ENCODE assay signal across 16 cellular contexts in the genomic region with DNA sequence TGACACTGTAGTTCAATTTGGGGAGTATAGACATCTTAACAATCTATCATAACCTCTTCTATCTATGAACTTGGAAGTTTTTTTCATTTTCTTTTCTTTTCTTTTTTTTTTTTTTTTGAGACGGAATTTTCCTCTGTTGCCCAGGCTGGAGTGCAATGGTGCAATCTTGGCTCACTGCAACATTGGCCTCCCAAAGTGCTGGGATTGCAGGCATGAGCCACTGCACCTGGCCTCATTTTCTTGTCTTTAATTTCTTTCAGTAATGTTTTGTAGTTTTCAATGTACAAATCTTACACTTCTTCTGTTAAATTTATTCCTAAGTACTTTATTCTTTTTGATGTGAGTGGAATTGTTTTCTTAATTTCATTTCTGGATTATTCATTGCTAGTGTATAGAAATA. TPM values are rescaled to one million over a fixed set of nuclear protein-coding genes. Genes with fewer than 3 reads are reported as not detected.
"Had no signal": no experiment of that assay in that cellular context is flagged by ENCODE, and none has a peak within 500 bp of the region (broad histone marks: within the 10 kb centered on the region; RNA-seq: fewer than 3 reads in every experiment).

No MANE protein-coding gene starts in this region.

- H3K36me3 Mint-ChIP-seq: activated naive CD8-positive, alpha-beta T cell treated with anti-CD3 and anti-CD28 coated beads for 36 hours; natural killer cell treated with Interleukin-12 subunit alpha and Interleukin-12 subunit beta and Interleukin-15 and Interleukin-18, amount 100 ng/mL, for 72 hours; stimulated activated naive B cell treated with anti-CD40 and anti-IgM and Interleukin-4, amounts not matched to agents 10 μg/mL and 1 μg/mL and 100 μg/mL, for 72 hours had no signal

- ATAC-seq: activated T-cell treated with anti-CD3 and anti-CD28 coated beads, Interleukin-2, amount 50 U/mL, for 72 hours; natural killer cell treated with Interleukin-12 subunit alpha and Interleukin-12 subunit beta and Interleukin-15 and Interleukin-18, amount 100 ng/mL, for 72 hours; stimulated activated naive B cell treated with anti-CD40 and anti-IgM and Interleukin-4, amounts not matched to agents 10 μg/mL and 1 μg/mL and 100 μg/mL, for 72 hours had no signal

- H3K9me3 ChIP-seq: transverse colon had no signal

- H3K4me3 Mint-ChIP-seq: activated CD4-positive, alpha-beta T cell treated with anti-CD3 and anti-CD28 coated beads, Interleukin-2, amount 10 ng/mL, durations not matched to agents 7 days and 5 days; activated naive CD8-positive, alpha-beta T cell treated with anti-CD3 and anti-CD28 coated beads for 36 hours; activated T-cell treated with anti-CD3 and anti-CD28 coated beads, Interleukin-2, amount 50 U/mL, for 72 hours; endodermal cell; natural killer cell treated with Interleukin-12 subunit alpha and Interleukin-12 subunit beta and Interleukin-15 and Interleukin-18, amount 100 ng/mL, for 72 hours; stimulated activated naive B cell treated with anti-CD40 and anti-IgM and Interleukin-4, amounts not matched to agents 10 μg/mL and 1 μg/mL and 100 μg/mL, for 72 hours had no signal

- H3K27me3 ChIP-seq: dorsolateral prefrontal cortex, transverse colon had no signal

- H3K27ac Mint-ChIP-seq: activated CD4-positive, alpha-beta T cell treated with anti-CD3 and anti-CD28 coated beads, Interleukin-2, amount 10 ng/mL, durations not matched to agents 7 days and 5 days; activated naive CD8-positive, alpha-beta T cell treated with anti-CD3 and anti-CD28 coated beads for 36 hours; activated T-cell treated with anti-CD3 and anti-CD28 coated beads, Interleukin-2, amount 50 U/mL, for 72 hours; endodermal cell; natural killer cell treated with Interleukin-12 subunit alpha and Interleukin-12 subunit beta and Interleukin-15 and Interleukin-18, amount 100 ng/mL, for 72 hours; stimulated activated naive B cell treated with anti-CD40 and anti-IgM and Interleukin-4, amounts not matched to agents 10 μg/mL and 1 μg/mL and 100 μg/mL, for 72 hours had no signal

- H3K27me3 Mint-ChIP-seq: stimulated activated naive B cell treated with anti-CD40 and anti-IgM and Interleukin-4, amounts not matched to agents 10 μg/mL and 1 μg/mL and 100 μg/mL, for 72 hours had no signal

- H3K36me3 ChIP-seq: transverse colon had no signal

- H3K4me3 ChIP-seq: dorsolateral prefrontal cortex, transverse colon had no signal

- H3K9me3 Mint-ChIP-seq: activated CD4-positive, alpha-beta T cell treated with anti-CD3 and anti-CD28 coated beads, Interleukin-2, amount 10 ng/mL, durations not matched to agents 7 days and 5 days; activated T-cell treated with anti-CD3 and anti-CD28 coated beads, Interleukin-2, amount 50 U/mL, for 72 hours; natural killer cell treated with Interleukin-12 subunit alpha and Interleukin-12 subunit beta and Interleukin-15 and Interleukin-18, amount 100 ng/mL, for 72 hours had no signal

- H3K4me1 Mint-ChIP-seq: activated CD4-positive, alpha-beta T cell treated with anti-CD3 and anti-CD28 coated beads, Interleukin-2, amount 10 ng/mL, durations not matched to agents 7 days and 5 days; activated naive CD8-positive, alpha-beta T cell treated with anti-CD3 and anti-CD28 coated beads for 36 hours; stimulated activated naive B cell treated with anti-CD40 and anti-IgM and Interleukin-4, amounts not matched to agents 10 μg/mL and 1 μg/mL and 100 μg/mL, for 72 hours had no signal

- DNase-seq: activated CD4-positive, alpha-beta T cell treated with anti-CD3 and anti-CD28 coated beads, Interleukin-2, amount 10 ng/mL, durations not matched to agents 7 days and 5 days; activated CD4-positive, CD25-positive, alpha-beta regulatory T cell; activated CD8-positive, alpha-beta memory T cell treated with anti-CD3 and anti-CD28 coated beads, Interleukin-2, amount 50 U/mL, for 48 hours; activated naive CD8-positive, alpha-beta T cell treated with anti-CD3 and anti-CD28 coated beads for 36 hours; activated T-cell treated with anti-CD3 and anti-CD28 coated beads, Interleukin-2, amount 50 U/mL, for 72 hours; anterior cingulate cortex; dorsolateral prefrontal cortex; endodermal cell; hypothalamus; kidney; mesendoderm; nucleus accumbens; stimulated activated CD4-positive, alpha-beta T cell treated with anti-CD3 and anti-CD28 coated beads, Interleukin-4, amount 100 ng/mL, for 1 hour; stimulated activated naive B cell treated with anti-CD40 and anti-IgM and Interleukin-4, amounts not matched to agents 10 μg/mL and 1 μg/mL and 100 μg/mL, for 72 hours; transverse colon had no signal

RNA-seq across cellular contexts. Expression of a gene that starts 14.6 kb away (rescaled TPM):
- total RNA-seq: natural killer cell treated with Interleukin-12 subunit alpha and Interleukin-12 subunit beta and Interleukin-15 and Interleukin-18, amount 100 ng/mL, for 72 hours had no signal
